In the genomic region with DNA sequence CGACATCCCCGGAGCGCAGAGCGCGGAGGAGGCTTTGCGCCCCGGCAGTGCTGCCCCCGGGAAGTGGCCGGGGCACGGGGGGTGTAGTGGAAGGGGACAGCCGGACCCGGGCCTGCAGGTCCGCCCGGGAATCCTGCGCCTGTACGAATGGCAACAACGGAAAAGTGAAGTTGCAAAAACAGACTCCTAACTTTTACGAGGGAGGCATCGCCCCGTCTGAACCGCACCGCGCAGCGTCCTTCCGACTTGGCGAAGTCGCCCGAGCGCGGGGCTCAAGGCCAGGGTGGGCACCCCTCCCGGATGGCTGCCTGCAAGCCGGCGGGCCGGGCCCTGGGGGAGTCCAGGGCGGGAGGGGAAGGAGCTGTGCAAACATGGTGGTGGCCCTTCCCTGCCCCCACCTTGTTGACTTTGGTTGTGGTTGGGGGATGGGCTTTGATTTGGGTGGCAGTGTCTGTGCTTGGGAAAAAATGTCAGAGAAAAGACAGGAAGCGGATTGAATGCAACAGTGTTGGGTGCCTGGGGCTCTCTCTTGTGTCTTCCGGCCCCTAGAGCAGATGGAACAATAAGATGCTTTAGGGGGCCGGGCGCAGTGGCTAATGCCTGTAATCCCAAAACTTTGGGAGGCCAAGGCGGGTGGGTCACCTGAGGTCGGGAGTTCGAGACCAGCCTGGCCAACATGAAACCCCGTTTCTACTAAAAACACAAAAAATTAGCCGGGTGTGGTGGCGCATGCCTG, we compare ENCODE assay signal across 1 cellular context.
A peak's percentile ranks its signal among the peaks of the same experiment; 100 is the strongest.
TF ChIP-seq lines count a peak whose summit lies in the region.

No MANE protein-coding gene starts in this region.

TF ChIP-seq in HepG2, 621 proteins besides CTCF, POLR2A, EP300 and RAD21 (continues in another document):
- no peak for TF ChIP-seq NKX3-1 (CRISPR knock-in tag; IDR thresholded peaks at IDR 0.05)
- peak; percentile 89 for TF ChIP-seq RBFOX2 (IDR thresholded peaks at IDR 0.05; ENCODE audit: low read depth, low read length)
- no peak for TF ChIP-seq RFX5 (IDR thresholded peaks at IDR 0.05; ENCODE audit: low read depth, low read length)
- peak; percentile 87; the same call in 1 of the 2 replicates for TF ChIP-seq ZNF749 (CRISPR knock-in tag; IDR thresholded peaks at IDR 0.05; ENCODE audit: borderline replicate concordance)
- TF ChIP-seq, protein P1, sequence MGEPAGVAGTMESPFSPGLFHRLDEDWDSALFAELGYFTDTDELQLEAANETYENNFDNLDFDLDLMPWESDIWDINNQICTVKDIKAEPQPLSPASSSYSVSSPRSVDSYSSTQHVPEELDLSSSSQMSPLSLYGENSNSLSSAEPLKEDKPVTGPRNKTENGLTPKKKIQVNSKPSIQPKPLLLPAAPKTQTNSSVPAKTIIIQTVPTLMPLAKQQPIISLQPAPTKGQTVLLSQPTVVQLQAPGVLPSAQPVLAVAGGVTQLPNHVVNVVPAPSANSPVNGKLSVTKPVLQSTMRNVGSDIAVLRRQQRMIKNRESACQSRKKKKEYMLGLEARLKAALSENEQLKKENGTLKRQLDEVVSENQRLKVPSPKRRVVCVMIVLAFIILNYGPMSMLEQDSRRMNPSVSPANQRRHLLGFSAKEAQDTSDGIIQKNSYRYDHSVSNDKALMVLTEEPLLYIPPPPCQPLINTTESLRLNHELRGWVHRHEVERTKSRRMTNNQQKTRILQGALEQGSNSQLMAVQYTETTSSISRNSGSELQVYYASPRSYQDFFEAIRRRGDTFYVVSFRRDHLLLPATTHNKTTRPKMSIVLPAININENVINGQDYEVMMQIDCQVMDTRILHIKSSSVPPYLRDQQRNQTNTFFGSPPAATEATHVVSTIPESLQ (CRISPR knock-in tag; conservative IDR thresholded peaks at IDR 0.05), result no peak
- TF ChIP-seq SNRNP70 (IDR thresholded peaks at IDR 0.05; ENCODE audit: low read depth, low read length), result no peak
- peak; percentile 85 for TF ChIP-seq SRSF1 (optimal IDR thresholded peaks at IDR 0.05; ENCODE audit: low read depth, low read length)
- TF ChIP-seq, protein P2, sequence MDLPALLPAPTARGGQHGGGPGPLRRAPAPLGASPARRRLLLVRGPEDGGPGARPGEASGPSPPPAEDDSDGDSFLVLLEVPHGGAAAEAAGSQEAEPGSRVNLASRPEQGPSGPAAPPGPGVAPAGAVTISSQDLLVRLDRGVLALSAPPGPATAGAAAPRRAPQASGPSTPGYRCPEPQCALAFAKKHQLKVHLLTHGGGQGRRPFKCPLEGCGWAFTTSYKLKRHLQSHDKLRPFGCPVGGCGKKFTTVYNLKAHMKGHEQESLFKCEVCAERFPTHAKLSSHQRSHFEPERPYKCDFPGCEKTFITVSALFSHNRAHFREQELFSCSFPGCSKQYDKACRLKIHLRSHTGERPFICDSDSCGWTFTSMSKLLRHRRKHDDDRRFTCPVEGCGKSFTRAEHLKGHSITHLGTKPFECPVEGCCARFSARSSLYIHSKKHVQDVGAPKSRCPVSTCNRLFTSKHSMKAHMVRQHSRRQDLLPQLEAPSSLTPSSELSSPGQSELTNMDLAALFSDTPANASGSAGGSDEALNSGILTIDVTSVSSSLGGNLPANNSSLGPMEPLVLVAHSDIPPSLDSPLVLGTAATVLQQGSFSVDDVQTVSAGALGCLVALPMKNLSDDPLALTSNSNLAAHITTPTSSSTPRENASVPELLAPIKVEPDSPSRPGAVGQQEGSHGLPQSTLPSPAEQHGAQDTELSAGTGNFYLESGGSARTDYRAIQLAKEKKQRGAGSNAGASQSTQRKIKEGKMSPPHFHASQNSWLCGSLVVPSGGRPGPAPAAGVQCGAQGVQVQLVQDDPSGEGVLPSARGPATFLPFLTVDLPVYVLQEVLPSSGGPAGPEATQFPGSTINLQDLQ (CRISPR knock-in tag; IDR thresholded peaks at IDR 0.05), result peak; percentile 69; the same call in 1 of the 2 replicates
- TF ChIP-seq RFXANK (CRISPR knock-in tag; IDR thresholded peaks at IDR 0.05), result no peak; the same call in 1 of the 2 replicates
- TF ChIP-seq SETDB1 (CRISPR knock-in tag; IDR thresholded peaks at IDR 0.05; ENCODE audit: borderline replicate concordance), result no peak
- TF ChIP-seq, protein P3, sequence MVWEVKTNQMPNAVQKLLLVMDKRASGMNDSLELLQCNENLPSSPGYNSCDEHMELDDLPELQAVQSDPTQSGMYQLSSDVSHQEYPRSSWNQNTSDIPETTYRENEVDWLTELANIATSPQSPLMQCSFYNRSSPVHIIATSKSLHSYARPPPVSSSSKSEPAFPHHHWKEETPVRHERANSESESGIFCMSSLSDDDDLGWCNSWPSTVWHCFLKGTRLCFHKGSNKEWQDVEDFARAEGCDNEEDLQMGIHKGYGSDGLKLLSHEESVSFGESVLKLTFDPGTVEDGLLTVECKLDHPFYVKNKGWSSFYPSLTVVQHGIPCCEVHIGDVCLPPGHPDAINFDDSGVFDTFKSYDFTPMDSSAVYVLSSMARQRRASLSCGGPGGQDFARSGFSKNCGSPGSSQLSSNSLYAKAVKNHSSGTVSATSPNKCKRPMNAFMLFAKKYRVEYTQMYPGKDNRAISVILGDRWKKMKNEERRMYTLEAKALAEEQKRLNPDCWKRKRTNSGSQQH (CRISPR knock-in tag; IDR thresholded peaks at IDR 0.05; ENCODE audit: low read depth), result peak; percentile 87
- peak; percentile 95 for TF ChIP-seq ZNF552 (CRISPR knock-in tag; IDR thresholded peaks at IDR 0.05; ENCODE audit: borderline replicate concordance)
- TF ChIP-seq ZNF446 (CRISPR knock-in tag; IDR thresholded peaks at IDR 0.05), result 0 out of 2 replicates have a peak, but pooled peaks have one; percentile 31
- TF ChIP-seq, protein P4, sequence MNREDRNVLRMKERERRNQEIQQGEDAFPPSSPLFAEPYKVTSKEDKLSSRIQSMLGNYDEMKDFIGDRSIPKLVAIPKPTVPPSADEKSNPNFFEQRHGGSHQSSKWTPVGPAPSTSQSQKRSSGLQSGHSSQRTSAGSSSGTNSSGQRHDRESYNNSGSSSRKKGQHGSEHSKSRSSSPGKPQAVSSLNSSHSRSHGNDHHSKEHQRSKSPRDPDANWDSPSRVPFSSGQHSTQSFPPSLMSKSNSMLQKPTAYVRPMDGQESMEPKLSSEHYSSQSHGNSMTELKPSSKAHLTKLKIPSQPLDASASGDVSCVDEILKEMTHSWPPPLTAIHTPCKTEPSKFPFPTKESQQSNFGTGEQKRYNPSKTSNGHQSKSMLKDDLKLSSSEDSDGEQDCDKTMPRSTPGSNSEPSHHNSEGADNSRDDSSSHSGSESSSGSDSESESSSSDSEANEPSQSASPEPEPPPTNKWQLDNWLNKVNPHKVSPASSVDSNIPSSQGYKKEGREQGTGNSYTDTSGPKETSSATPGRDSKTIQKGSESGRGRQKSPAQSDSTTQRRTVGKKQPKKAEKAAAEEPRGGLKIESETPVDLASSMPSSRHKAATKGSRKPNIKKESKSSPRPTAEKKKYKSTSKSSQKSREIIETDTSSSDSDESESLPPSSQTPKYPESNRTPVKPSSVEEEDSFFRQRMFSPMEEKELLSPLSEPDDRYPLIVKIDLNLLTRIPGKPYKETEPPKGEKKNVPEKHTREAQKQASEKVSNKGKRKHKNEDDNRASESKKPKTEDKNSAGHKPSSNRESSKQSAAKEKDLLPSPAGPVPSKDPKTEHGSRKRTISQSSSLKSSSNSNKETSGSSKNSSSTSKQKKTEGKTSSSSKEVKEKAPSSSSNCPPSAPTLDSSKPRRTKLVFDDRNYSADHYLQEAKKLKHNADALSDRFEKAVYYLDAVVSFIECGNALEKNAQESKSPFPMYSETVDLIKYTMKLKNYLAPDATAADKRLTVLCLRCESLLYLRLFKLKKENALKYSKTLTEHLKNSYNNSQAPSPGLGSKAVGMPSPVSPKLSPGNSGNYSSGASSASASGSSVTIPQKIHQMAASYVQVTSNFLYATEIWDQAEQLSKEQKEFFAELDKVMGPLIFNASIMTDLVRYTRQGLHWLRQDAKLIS (CRISPR knock-in tag; IDR thresholded peaks at IDR 0.05), result peak; percentile 80; the same call in 1 of the 2 replicates
- TF ChIP-seq NFYC (CRISPR knock-in tag; IDR thresholded peaks at IDR 0.05), result peak; percentile 34; the same call in 1 of the 2 replicates
- TF ChIP-seq, protein P5, sequence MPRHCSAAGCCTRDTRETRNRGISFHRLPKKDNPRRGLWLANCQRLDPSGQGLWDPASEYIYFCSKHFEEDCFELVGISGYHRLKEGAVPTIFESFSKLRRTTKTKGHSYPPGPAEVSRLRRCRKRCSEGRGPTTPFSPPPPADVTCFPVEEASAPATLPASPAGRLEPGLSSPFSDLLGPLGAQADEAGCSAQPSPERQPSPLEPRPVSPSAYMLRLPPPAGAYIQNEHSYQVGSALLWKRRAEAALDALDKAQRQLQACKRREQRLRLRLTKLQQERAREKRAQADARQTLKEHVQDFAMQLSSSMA (CRISPR knock-in tag; IDR thresholded peaks at IDR 0.05), result 0 out of 2 replicates have a peak, but pooled peaks have one; percentile 28
- TF ChIP-seq RCOR2 (CRISPR knock-in tag; IDR thresholded peaks at IDR 0.05), result peak; percentile 82
- no peak for TF ChIP-seq FOXM1 (CRISPR knock-in tag; IDR thresholded peaks at IDR 0.05)
- TF ChIP-seq, protein P6, sequence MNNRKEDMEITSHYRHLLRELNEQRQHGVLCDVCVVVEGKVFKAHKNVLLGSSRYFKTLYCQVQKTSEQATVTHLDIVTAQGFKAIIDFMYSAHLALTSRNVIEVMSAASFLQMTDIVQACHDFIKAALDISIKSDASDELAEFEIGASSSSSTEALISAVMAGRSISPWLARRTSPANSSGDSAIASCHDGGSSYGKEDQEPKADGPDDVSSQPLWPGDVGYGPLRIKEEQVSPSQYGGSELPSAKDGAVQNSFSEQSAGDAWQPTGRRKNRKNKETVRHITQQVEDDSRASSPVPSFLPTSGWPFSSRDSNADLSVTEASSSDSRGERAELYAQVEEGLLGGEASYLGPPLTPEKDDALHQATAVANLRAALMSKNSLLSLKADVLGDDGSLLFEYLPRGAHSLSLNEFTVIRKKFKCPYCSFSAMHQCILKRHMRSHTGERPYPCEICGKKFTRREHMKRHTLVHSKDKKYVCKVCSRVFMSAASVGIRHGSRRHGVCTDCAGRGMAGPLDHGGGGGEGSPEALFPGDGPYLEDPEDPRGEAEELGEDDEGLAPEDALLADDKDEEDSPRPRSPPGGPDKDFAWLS (CRISPR knock-in tag; IDR thresholded peaks at IDR 0.05; ENCODE audit: borderline replicate concordance), result no peak; the same call in 1 of the 2 replicates
- TF ChIP-seq MAFF (IDR thresholded peaks at IDR 0.05; ENCODE audit: low read depth, low read length), result no peak
- TF ChIP-seq ZNF543 (CRISPR knock-in tag; IDR thresholded peaks at IDR 0.05), result peak; percentile 92
- no peak for TF ChIP-seq MBNL3 (CRISPR knock-in tag; conservative IDR thresholded peaks at IDR 0.05)
- no peak for TF ChIP-seq NFRKB (IDR thresholded peaks at IDR 0.05)
- no peak; the same call in 1 of the 2 replicates for TF ChIP-seq ZNF225 (CRISPR knock-in tag; IDR thresholded peaks at IDR 0.05)
- TF ChIP-seq ZNF230 (CRISPR knock-in tag; IDR thresholded peaks at IDR 0.05), result peak; percentile 53; the same call in 1 of the 2 replicates
- TF ChIP-seq CREM (IDR thresholded peaks at IDR 0.05), result peak; percentile 54; the same call in 1 of the 2 replicates
- TF ChIP-seq CREM (CRISPR knock-in tag; IDR thresholded peaks at IDR 0.05), result no peak
- 0 out of 2 replicates have a peak, but pooled peaks have one; percentile 85 for TF ChIP-seq ZNF354B (CRISPR knock-in tag; IDR thresholded peaks at IDR 0.05)
- TF ChIP-seq TBP (CRISPR knock-in tag; IDR thresholded peaks at IDR 0.05), result no peak
- TF ChIP-seq POLR2AphosphoS2 (IDR thresholded peaks at IDR 0.05; ENCODE audit: low read depth, low read length), result no peak
- peak; percentile 60; the same call in 1 of the 2 replicates for TF ChIP-seq SMYD3 (CRISPR knock-in tag; IDR thresholded peaks at IDR 0.05)
- peak; percentile 84; the same call in 1 of the 2 replicates for TF ChIP-seq HOXA5 (CRISPR knock-in tag; IDR thresholded peaks at IDR 0.05)
- TF ChIP-seq, protein P7, sequence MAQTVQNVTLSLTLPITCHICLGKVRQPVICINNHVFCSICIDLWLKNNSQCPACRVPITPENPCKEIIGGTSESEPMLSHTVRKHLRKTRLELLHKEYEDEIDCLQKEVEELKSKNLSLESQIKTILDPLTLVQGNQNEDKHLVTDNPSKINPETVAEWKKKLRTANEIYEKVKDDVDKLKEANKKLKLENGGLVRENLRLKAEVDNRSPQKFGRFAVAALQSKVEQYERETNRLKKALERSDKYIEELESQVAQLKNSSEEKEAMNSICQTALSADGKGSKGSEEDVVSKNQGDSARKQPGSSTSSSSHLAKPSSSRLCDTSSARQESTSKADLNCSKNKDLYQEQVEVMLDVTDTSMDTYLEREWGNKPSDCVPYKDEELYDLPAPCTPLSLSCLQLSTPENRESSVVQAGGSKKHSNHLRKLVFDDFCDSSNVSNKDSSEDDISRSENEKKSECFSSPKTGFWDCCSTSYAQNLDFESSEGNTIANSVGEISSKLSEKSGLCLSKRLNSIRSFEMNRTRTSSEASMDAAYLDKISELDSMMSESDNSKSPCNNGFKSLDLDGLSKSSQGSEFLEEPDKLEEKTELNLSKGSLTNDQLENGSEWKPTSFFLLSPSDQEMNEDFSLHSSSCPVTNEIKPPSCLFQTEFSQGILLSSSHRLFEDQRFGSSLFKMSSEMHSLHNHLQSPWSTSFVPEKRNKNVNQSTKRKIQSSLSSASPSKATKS (CRISPR knock-in tag; IDR thresholded peaks at IDR 0.05), result peak; percentile 64
- TF ChIP-seq HNRNPUL1 (IDR thresholded peaks at IDR 0.05; ENCODE audit: low read depth, low read length), result no peak
- TF ChIP-seq, protein P8, sequence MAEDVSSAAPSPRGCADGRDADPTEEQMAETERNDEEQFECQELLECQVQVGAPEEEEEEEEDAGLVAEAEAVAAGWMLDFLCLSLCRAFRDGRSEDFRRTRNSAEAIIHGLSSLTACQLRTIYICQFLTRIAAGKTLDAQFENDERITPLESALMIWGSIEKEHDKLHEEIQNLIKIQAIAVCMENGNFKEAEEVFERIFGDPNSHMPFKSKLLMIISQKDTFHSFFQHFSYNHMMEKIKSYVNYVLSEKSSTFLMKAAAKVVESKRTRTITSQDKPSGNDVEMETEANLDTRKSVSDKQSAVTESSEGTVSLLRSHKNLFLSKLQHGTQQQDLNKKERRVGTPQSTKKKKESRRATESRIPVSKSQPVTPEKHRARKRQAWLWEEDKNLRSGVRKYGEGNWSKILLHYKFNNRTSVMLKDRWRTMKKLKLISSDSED (CRISPR knock-in tag; IDR thresholded peaks at IDR 0.05), result no peak
- 0 out of 2 replicates have a peak, but pooled peaks have one; percentile 37 for TF ChIP-seq ZNF879 (CRISPR knock-in tag; IDR thresholded peaks at IDR 0.05)
- TF ChIP-seq POGZ (CRISPR knock-in tag; IDR thresholded peaks at IDR 0.05), result no peak
- TF ChIP-seq TAF15 (IDR thresholded peaks at IDR 0.05; ENCODE audit: low read depth, low read length, poor library complexity, severe bottlenecking), result peak; percentile 45
- TF ChIP-seq NFIB (CRISPR knock-in tag; IDR thresholded peaks at IDR 0.05; ENCODE audit: borderline replicate concordance), result no peak
- TF ChIP-seq SCMH1 (CRISPR knock-in tag; IDR thresholded peaks at IDR 0.05; ENCODE audit: borderline replicate concordance), result no peak
- TF ChIP-seq NFE2L2 (IDR thresholded peaks at IDR 0.05; ENCODE audit: low read length), result no peak
